In the genomic region with DNA sequence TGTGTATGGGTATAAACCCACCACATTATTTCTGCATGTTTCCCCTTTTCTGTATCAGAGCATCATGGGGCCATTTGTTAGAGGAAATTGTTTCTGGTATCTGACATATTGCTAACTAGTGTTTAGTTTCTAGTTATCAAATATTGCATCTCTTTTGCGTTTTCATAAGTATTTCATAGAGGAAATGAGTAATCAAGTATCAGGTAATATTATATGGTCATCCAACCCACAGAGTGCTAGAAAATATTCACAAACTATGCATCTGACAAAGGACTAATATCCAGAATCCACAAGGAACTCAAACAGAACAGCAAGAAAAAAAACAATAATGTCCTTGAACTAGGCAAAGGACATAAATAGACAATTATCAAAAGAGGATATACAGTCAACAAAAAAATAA, we compare ENCODE assay signal across 18 cellular contexts.
A peak's percentile ranks its signal among the peaks of the same experiment; 100 is the strongest.
DNase-seq lines count a peak whose midpoint lies in the region; ATAC-seq and TF ChIP-seq lines count a peak whose summit lies in the region.
"Had no signal": no experiment of that assay in that cellular context is flagged by ENCODE, and none has a peak within 500 bp of the region (broad histone marks: within the 10 kb centered on the region; RNA-seq: fewer than 3 reads in every experiment).

No MANE protein-coding gene starts in this region.

- H3K4me1 ChIP-seq in mammary epithelial cell (ENCODE audit: insufficient read depth, low read length) (peaks cover 8% of the 10 kb centered on the region), breast epithelium (no peaks in the 10 kb centered on the region), RWPE2 (ENCODE audit: insufficient read depth, poor library complexity, severe bottlenecking) (peaks cover 8% of the 10 kb centered on the region)
- H3K4me1 ChIP-seq: BLaER1 had no signal

- H3K27ac ChIP-seq in mammary epithelial cell (ENCODE audit: insufficient read depth, low read depth, low read length) = no peak overlapping the region
- no peak overlapping the region for H3K27ac ChIP-seq in breast epithelium
- no peak overlapping the region for H3K27ac ChIP-seq in RWPE2 (ENCODE audit: poor library complexity, severe bottlenecking)
- H3K27ac ChIP-seq: 22Rv1, BLaER1, HL-60 had no signal

- TF ChIP-seq POLR2A in breast epithelium (IDR thresholded peaks at IDR 0.05) = no peak

- no peaks in the 10 kb centered on the region for H4K20me1 ChIP-seq in mammary epithelial cell (ENCODE audit: insufficient read depth, low read length)
- H4K20me1 ChIP-seq: BLaER1 had no signal

- no peak overlapping the region for H3K4me2 ChIP-seq in mammary epithelial cell (ENCODE audit: insufficient read depth, low read depth, low read length)
- H3K4me2 ChIP-seq: BLaER1, GM23338 had no signal

- H3K27me3 ChIP-seq in mammary epithelial cell (ENCODE audit: insufficient read depth, low read length) = no peaks in the 10 kb centered on the region
- no peaks in the 10 kb centered on the region for H3K27me3 ChIP-seq in breast epithelium
- H3K27me3 ChIP-seq in RWPE2 (ENCODE audit: insufficient read depth, poor library complexity, severe bottlenecking) = no peaks in the 10 kb centered on the region
- H3K27me3 ChIP-seq: BLaER1 had no signal

- in situ Hi-C loops in mammary epithelial cell (cut with MboI; ENCODE audit: low sequenced_read_pairs in 2 of 2) = no loop called here

- H3K9me3 ChIP-seq in mammary epithelial cell (replicated peaks; ENCODE audit: insufficient read depth, low read length) (no peaks in the 10 kb centered on the region), breast epithelium (peaks cover 0 to 5% of the 10 kb centered on the region in 2 donors), RWPE2 (ENCODE audit: severe bottlenecking) (no peaks in the 10 kb centered on the region)

- H3K36me3 ChIP-seq in mammary epithelial cell (ENCODE audit: insufficient read depth, low read length) (no peaks in the 10 kb centered on the region), breast epithelium (no peaks in the 10 kb centered on the region), RWPE2 (ENCODE audit: low read depth) (no peaks in the 10 kb centered on the region)
- H3K36me3 ChIP-seq: BLaER1 had no signal

- no peak overlapping the region for H2AFZ ChIP-seq in mammary epithelial cell (ENCODE audit: low read depth, low read length)
- H2AFZ ChIP-seq: GM23338 had no signal

- DNase-seq in mammary epithelial cell = peak; percentile 54
- no peak for DNase-seq in breast epithelium (ENCODE audit: low spot score in 2 of 2)
- DNase-seq in RWPE2 (ENCODE audit: low spot score) = no peak
- peak; percentile 32 for DNase-seq in iris pigment epithelial cell (ENCODE audit: low read depth)
- DNase-seq in dedifferentiated amniotic fluid mesenchymal stem cell (ENCODE audit: extremely low spot score) = no peak
- no peak for DNase-seq in RKO (ENCODE audit: low spot score)
- no peak for DNase-seq in GOT3 (lab: John Stamatoyannopoulos, UW)
- DNase-seq: CD4-positive, alpha-beta memory T cell; DMS53; DND-41; GDM1; H7; HFFc6 had no signal

- peak; percentile 71 for ATAC-seq in RWPE2 (ENCODE audit: low read depth)
- ATAC-seq: GM23338, HCT116 had no signal

- H3K79me2 ChIP-seq in mammary epithelial cell (ENCODE audit: insufficient read depth, low read length) = no peaks in the 10 kb centered on the region

- intact Hi-C loops in mammary epithelial cell (cut with micrococcal nuclease) = loop anchor here (2.0 kb wide), 1 partner anchor 14 kb away; no protein-coding TSS in a partner anchor
- intact Hi-C loops in breast epithelium (cut with DNase I; ENCODE audit: low total_unique reads) = no loop called here

- CTCF ChIA-PET in mammary epithelial cell (lab: Charles Lee; ENCODE audit: low non-redundant PET) = no interaction called here

- BruUV-seq in mammary epithelial cell (replicated peaks; lab: Mats Ljungman, UMichigan) = no TSS peak

- no peak overlapping the region for H3K9ac ChIP-seq in mammary epithelial cell (ENCODE audit: insufficient read depth, low read length)
- H3K9ac ChIP-seq: BLaER1 had no signal

- dilution Hi-C loops in mammary epithelial cell (cut with HindIII; ENCODE audit: low sequenced_read_pairs) = no loop called here

- TF ChIP-seq CTCF in mammary epithelial cell (conservative IDR thresholded peaks at IDR 0.05 in 1 of 2, IDR thresholded peaks at IDR 0.05 in 1 of 2; ENCODE audit: extremely low read depth in 1 of 2, insufficient read depth in 1 of 2, low read depth in 1 of 2, low read length in 2 of 2) (no peak), breast epithelium (IDR thresholded peaks at IDR 0.05) (no peak), RWPE2 (IDR thresholded peaks at IDR 0.05; ENCODE audit: poor library complexity, severe bottlenecking) (no peak)

- H3K4me3 ChIP-seq in mammary epithelial cell (replicated peaks in 1 of 3; ENCODE audit: insufficient read depth in 1 of 3, low read depth in 2 of 3, low read length in 3 of 3) (no peak overlapping the region), breast epithelium (no peak overlapping the region), RWPE2 (ENCODE audit: severe bottlenecking) (no peak overlapping the region)
- H3K4me3 ChIP-seq: BLaER1, GM23338 had no signal

- whole genome bisulfite sequencing in mammary epithelial cell (ENCODE audit: low coverage, missing lambda C conversion rate) = 17% methylated on average over 1 of the region's 1 CpG

Comparison
In these comparisons a context has a peak if more than half of its experiments do, and no peak if none do; other contexts are left out.
1. DNase-seq: peak in mammary epithelial cell (single experiment) and iris pigment epithelial cell (single experiment); none in breast epithelium (0 of 2), RWPE2 (single experiment), dedifferentiated amniotic fluid mesenchymal stem cell (single experiment), RKO (single experiment) and GOT3 (single experiment).